In the genomic region with DNA sequence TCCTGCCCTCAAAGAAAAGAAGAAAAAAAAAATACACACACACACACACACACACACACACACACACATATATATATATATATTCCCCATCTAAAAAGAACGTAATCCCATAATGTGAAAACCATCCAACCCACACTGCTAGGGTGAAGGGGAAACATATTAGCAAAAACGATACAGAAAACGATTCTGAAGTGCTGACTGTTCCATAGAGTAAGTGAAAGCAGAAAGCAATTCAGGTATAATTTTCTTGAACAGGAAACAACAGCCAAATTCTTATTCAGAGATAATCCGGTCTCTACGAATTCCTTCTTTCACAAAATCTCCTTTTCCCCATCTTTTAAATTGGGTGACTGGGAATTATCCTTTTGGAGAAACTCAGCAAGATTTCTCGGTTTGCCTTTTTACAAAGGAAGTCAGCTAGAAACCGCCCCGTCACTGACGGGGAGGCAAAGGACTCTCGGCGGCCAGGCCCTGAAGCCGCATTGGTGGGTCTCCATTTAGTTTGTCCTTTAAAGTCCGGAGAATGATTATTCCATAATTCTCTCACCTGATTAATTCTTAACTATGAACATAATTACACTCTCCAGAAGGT, we compare ENCODE assay signal across 1 cellular context.
TF ChIP-seq lines count a peak whose summit lies in the region.

No MANE protein-coding gene starts in this region.

TF ChIP-seq in HepG2, 621 proteins besides CTCF, POLR2A, EP300 and RAD21 (continued from another document):
- TF ChIP-seq, protein P1, sequence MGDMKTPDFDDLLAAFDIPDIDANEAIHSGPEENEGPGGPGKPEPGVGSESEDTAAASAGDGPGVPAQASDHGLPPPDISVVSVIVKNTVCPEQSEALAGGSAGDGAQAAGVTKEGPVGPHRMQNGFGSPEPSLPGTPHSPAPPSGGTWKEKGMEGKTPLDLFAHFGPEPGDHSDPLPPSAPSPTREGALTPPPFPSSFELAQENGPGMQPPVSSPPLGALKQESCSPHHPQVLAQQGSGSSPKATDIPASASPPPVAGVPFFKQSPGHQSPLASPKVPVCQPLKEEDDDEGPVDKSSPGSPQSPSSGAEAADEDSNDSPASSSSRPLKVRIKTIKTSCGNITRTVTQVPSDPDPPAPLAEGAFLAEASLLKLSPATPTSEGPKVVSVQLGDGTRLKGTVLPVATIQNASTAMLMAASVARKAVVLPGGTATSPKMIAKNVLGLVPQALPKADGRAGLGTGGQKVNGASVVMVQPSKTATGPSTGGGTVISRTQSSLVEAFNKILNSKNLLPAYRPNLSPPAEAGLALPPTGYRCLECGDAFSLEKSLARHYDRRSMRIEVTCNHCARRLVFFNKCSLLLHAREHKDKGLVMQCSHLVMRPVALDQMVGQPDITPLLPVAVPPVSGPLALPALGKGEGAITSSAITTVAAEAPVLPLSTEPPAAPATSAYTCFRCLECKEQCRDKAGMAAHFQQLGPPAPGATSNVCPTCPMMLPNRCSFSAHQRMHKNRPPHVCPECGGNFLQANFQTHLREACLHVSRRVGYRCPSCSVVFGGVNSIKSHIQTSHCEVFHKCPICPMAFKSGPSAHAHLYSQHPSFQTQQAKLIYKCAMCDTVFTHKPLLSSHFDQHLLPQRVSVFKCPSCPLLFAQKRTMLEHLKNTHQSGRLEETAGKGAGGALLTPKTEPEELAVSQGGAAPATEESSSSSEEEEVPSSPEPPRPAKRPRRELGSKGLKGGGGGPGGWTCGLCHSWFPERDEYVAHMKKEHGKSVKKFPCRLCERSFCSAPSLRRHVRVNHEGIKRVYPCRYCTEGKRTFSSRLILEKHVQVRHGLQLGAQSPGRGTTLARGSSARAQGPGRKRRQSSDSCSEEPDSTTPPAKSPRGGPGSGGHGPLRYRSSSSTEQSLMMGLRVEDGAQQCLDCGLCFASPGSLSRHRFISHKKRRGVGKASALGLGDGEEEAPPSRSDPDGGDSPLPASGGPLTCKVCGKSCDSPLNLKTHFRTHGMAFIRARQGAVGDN (CRISPR knock-in tag; IDR thresholded peaks at IDR 0.05) = no peak
